Comparison of ENCODE assay signal across 8 cellular contexts in genomic region chr1:241499910-241500309, GRCh38. TPM values are rescaled to one million over a fixed set of nuclear protein-coding genes. Genes with fewer than 3 reads are reported as not detected.
DNase-seq lines count a peak whose midpoint lies in the region; ATAC-seq, FAIRE-seq and TF ChIP-seq lines count a peak whose summit lies in the region.

No MANE protein-coding gene starts in this region.

- peak; percentile 73 to 75 for TF ChIP-seq RAD21 in A549 (conservative IDR thresholded peaks at IDR 0.05 in 1 of 2, IDR thresholded peaks at IDR 0.05 in 1 of 2)

- peaks cover 81% of the 10 kb centered on the region for H3K36me3 ChIP-seq in PC-3 (ENCODE audit: low read depth, low read length)
- H3K36me3 ChIP-seq in psoas muscle (ENCODE audit: insufficient read depth in 1 of 2, low read depth in 1 of 2) = peaks cover 14 to 99% of the 10 kb centered on the region in 2 donors

- H3K9ac ChIP-seq in PC-3 (ENCODE audit: low read length) = no peak overlapping the region

- H3K4me2 ChIP-seq in A549 (no peak overlapping the region), PC-3 (ENCODE audit: low read length) (no peak overlapping the region)

- intact Hi-C loops in PC-3 (cut with micrococcal nuclease) = loop anchor here (1.0 to 10.0 kb wide), 5 partner anchors 77 to 765 kb away; no protein-coding TSS in a partner anchor
- intact Hi-C loops in psoas muscle (cut with DNase I) = no loop called here

- no peaks in the 10 kb centered on the region for H3K4me1 ChIP-seq in A549
- no peaks in the 10 kb centered on the region for H3K4me1 ChIP-seq in PC-3 (ENCODE audit: insufficient read depth, low read length)
- no peaks in the 10 kb centered on the region for H3K4me1 ChIP-seq in psoas muscle

- H2AFZ ChIP-seq in PC-3 (ENCODE audit: low read length) = no peak overlapping the region

- TF ChIP-seq POLR2A in A549 (IDR thresholded peaks at IDR 0.05; ENCODE audit: low read length) = no peak

- no peak overlapping the region for H3K27ac ChIP-seq in A549
- H3K27ac ChIP-seq in PC-3 (ENCODE audit: low read length) = no peak overlapping the region
- no peak overlapping the region for H3K27ac ChIP-seq in psoas muscle

- H3K9me3 ChIP-seq in A549 (no peaks in the 10 kb centered on the region), PC-3 (ENCODE audit: low read length) (no peaks in the 10 kb centered on the region), psoas muscle (no peaks in the 10 kb centered on the region)

- H3F3A ChIP-seq in PC-3 (ENCODE audit: low read length, unreplicated experiment) = no peaks in the 10 kb centered on the region

- no peak for FAIRE-seq in A549 (lab: Jason Lieb, UNC)

- BruUV-seq in PC-3 (replicated peaks; lab: Mats Ljungman, UMichigan) = no TSS peak

- TF ChIP-seq EP300 in A549 (IDR thresholded peaks at IDR 0.05) = no peak

- TF ChIP-seq CTCF in A549 (IDR thresholded peaks at IDR 0.05) (peak; percentile 72), GM12873 (IDR thresholded peaks at IDR 0.05; ENCODE audit: insufficient read depth, low read depth, low read length, missing control alignments) (peak; percentile 29), PC-3 (conservative IDR thresholded peaks at IDR 0.05; ENCODE audit: low read depth, low read length) (peak; percentile 98), fibroblast of the aortic adventitia (IDR thresholded peaks at IDR 0.05; ENCODE audit: insufficient read depth, low read length) (peak; percentile 62), psoas muscle (IDR thresholded peaks at IDR 0.05) (no peak)

- H3K4me3 ChIP-seq in A549 (no peak overlapping the region), PC-3 (ENCODE audit: low read length) (no peak overlapping the region), fibroblast of the aortic adventitia (ENCODE audit: low read depth, low read length) (no peak overlapping the region), psoas muscle (no peak overlapping the region)

- CTCF ChIA-PET in A549 (lab: Yijun Ruan, JAX) (interaction anchor here (0.6 to 1.5 kb wide), 3 partner anchors 10 to 768 kb away, joined by 4 read pairs; no protein-coding TSS in a partner anchor), PC-3 (lab: Charles Lee) (interaction anchor here (0.7 kb wide), 1 partner anchor 128 kb away, joined by 3 read pairs; no protein-coding TSS in a partner anchor)

- POLR2A ChIA-PET in A549 (lab: Yijun Ruan, JAX) (no interaction called here), PC-3 (lab: Charles Lee; ENCODE audit: unreplicated experiment) (no interaction called here)

- peak; percentile 62 to 64; a peak in 3 of 6 replicates for ATAC-seq in A549
- ATAC-seq in PC-3 = peak; percentile 82
- ATAC-seq in GM21526 (IDR thresholded peaks at IDR 0.05; ENCODE audit: low FRiP score, unreplicated experiment) = no peak
- ATAC-seq in psoas muscle = no peak
- no peak for ATAC-seq in GM18909 (IDR thresholded peaks at IDR 0.05; ENCODE audit: poor library complexity, unreplicated experiment)

- no peaks in the 10 kb centered on the region for H4K20me1 ChIP-seq in PC-3 (ENCODE audit: low read length)

- H3K9me2 ChIP-seq in PC-3 (replicated peaks; ENCODE audit: low read length) = no peaks in the 10 kb centered on the region

- DNase-seq in A549 (ENCODE audit: low read depth in 1 of 2, low spot score in 1 of 2) (peak; percentile 24 to 52), PC-3 (peak; percentile 82), fibroblast of the aortic adventitia (ENCODE audit: low read depth) (peak; percentile 74), psoas muscle (no peak)
- DNase-seq in activated CD4-positive, CD25-positive, alpha-beta regulatory T cell treated with anti-CD3 and anti-CD28 coated beads, Interleukin-2, amount 50 U/mL, for 72 hours = no peak

- WGBS in A549 (ENCODE audit: missing lambda C conversion rate) = 52% methylated on average over 2 of the region's 2 CpGs
- WGBS in psoas muscle, 3 donors = 67 to 84% (median 77%) methylated on average over 2 of the region's 2 CpGs

- H3K79me2 ChIP-seq in PC-3 (ENCODE audit: low read length) = no peaks in the 10 kb centered on the region

- H3K27me3 ChIP-seq in PC-3 (ENCODE audit: low read length) (no peaks in the 10 kb centered on the region), psoas muscle (ENCODE audit: insufficient read depth in 3 of 3, low read length in 2 of 3) (no peaks in the 10 kb centered on the region)

TF ChIP-seq in A549, 52 proteins besides CTCF, POLR2A, EP300 and RAD21:
- TF ChIP-seq MAZ (IDR thresholded peaks at IDR 0.05; ENCODE audit: borderline replicate concordance, low read depth, low read length) (no peak), FOXS1 (CRISPR knock-in tag; IDR thresholded peaks at IDR 0.05) (no peak), SMC3 (IDR thresholded peaks at IDR 0.05) (peak; percentile 60), ESRRA (IDR thresholded peaks at IDR 0.05; ENCODE audit: borderline replicate concordance, low read length) (no peak), PHF8 (IDR thresholded peaks at IDR 0.05; ENCODE audit: borderline replicate concordance, low read depth) (no peak), POLR2AphosphoS2 (conservative IDR thresholded peaks at IDR 0.05; ENCODE audit: low read length) (no peak)

RNA-seq across cellular contexts. Expression of gene FH, which starts 19.6 kb away (rescaled TPM):
- polyA plus RNA-seq in A549 (2011; rRNA removed) (75.5 and 99.8 TPM in 2 replicates), A549 (2017; fragmentation: RNase III; extraction: RNeasy Plus Mini Kit Qiagen cat#74134 plus additional on column Dnase treatment) (95.2 to 107 TPM (median 98.7 TPM) in 3 replicates), psoas muscle (100 to 1,000 TPM; 105 to 124 (median 105) TPM)
- 50.8 and 51.2 TPM in 2 replicates for polyA plus RNA-seq in A549 (2012; cell fraction: cytosol; rRNA removed)
- 33.0 and 38.9 TPM in 2 replicates for polyA plus RNA-seq in A549 (2012; cell fraction: nucleus; rRNA removed)
- polyA minus RNA-seq in A549 (2011; rRNA and poly(A)+ RNA removed) = 32.7 and 34.7 TPM in 2 replicates
- total RNA-seq in PC-3 (2014; rRNA removed) (161 and 201 TPM in 2 replicates), fibroblast of the aortic adventitia (ENCODE audit: low replicate concordance) (47.1 and 99.7 TPM in 2 replicates), psoas muscle (100 to 1,000 TPM; 111 to 164 (median 140) TPM)

RNA-seq across cellular contexts. Expression of gene KMO, which starts 32.3 kb away (rescaled TPM):
- polyA plus RNA-seq in A549 (2011; rRNA removed) (0.47 and 1.3 TPM in 2 replicates), A549 (2017; fragmentation: RNase III; extraction: RNeasy Plus Mini Kit Qiagen cat#74134 plus additional on column Dnase treatment) (0.30 to 0.36 TPM (median 0.35 TPM) in 3 replicates), psoas muscle (under 1 TPM; 0.03 to 0.08 (median 0.04) TPM)
- polyA plus RNA-seq in A549 (2012; cell fraction: cytosol; rRNA removed) = 0.20 and 0.29 TPM in 2 replicates
- polyA plus RNA-seq in A549 (2012; cell fraction: nucleus; rRNA removed) = 0.07 and 0.31 TPM in 2 replicates
- polyA minus RNA-seq in A549 (2011; rRNA and poly(A)+ RNA removed) = 0.45 TPM in 1 of 2 replicates, not detected in the other
- total RNA-seq in PC-3 (2014; rRNA removed) (0.29 and 1.2 TPM in 2 replicates), fibroblast of the aortic adventitia (ENCODE audit: low replicate concordance) (not detected in 2 replicates), psoas muscle (under 1 TPM in 2 of 4 donors, not detected in 2; 0.06 to 0.21 TPM)

Comparison
In these comparisons a context has a peak if more than half of its experiments do, and no peak if none do; other contexts are left out.
1. ATAC-seq: peak in A549 (2 of 2) and PC-3 (single experiment); none in GM21526 (single experiment), psoas muscle (0 of 4) and GM18909 (single experiment).
2. DNase-seq: peak in A549 (2 of 2), PC-3 (single experiment) and fibroblast of the aortic adventitia (single experiment); none in psoas muscle (0 of 2) and activated CD4-positive, CD25-positive, alpha-beta regulatory T cell treated with anti-CD3 and anti-CD28 coated beads, Interleukin-2, amount 50 U/mL, for 72 hours (single experiment).